ENCODE assay signal across 8 cellular contexts in the genomic region with DNA sequence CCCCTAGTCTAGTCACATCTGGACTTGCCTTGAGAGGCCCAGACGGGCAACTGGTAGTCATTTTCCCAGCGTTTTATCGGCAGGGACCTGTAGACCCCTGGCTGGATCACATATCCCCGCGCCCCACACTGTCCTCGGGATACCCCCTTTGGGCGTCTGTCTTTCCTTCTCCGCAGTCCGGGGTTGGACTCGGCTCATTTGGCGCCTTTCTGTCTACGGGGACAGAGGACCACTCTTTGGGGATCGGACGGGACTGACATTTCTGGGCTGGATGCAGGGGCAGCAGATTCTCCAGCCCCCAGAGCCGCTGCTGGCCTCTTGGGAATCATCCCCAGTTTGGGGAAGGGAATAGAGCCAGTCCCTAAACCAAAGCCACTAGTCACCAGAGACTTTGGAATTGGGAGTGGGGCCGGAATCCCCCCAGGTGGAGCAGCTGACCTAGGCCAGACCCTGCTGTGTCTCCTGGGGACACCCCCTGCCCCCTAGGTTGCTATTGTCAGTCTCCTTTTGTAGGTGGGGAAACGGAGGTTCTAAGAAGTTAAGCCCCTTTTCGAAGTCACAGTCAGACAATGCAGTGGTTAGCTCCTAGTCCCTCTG. TPM values are rescaled to one million over a fixed set of nuclear protein-coding genes. Genes with fewer than 3 reads are reported as not detected.
DNase-seq lines count a peak whose midpoint lies in the region; ATAC-seq and TF ChIP-seq lines count a peak whose summit lies in the region.

No MANE protein-coding gene starts in this region.

- CTCF ChIA-PET in Calu3 (lab: Charles Lee) = no interaction called here
- CTCF ChIA-PET in IMR-90 (lab: Yijun Ruan, JAX) = interaction anchor here (1.4 to 1.7 kb wide), 2 partner anchors 24 to 123 kb away, joined by 3 to 4 read pairs; no protein-coding TSS in a partner anchor

- peak overlapping the region; percentile 39; the same call in 1 of the 2 replicates for H3K14ac ChIP-seq in IMR-90 (replicated peaks; ENCODE audit: low read depth, low read length)

- H3K27me3 ChIP-seq in IMR-90 (ENCODE audit: control insufficient read depth, insufficient read depth, low read length) = no peaks in the 10 kb centered on the region
- no peaks in the 10 kb centered on the region for H3K27me3 ChIP-seq in mucosa of stomach (ENCODE audit: control insufficient read depth, insufficient read depth, low read length)

- no TSS peak for BruUV-seq in Calu3 (replicated peaks; lab: Mats Ljungman, UMichigan)
- no TSS peak for BruUV-seq in IMR-90 (replicated peaks; lab: Mats Ljungman, UMichigan)

- dilution Hi-C loops in IMR-90 (cut with HindIII; ENCODE audit: low sequenced_read_pairs, unreplicated experiment) = no loop called here

- no peak overlapping the region for H2AK5ac ChIP-seq in IMR-90 (ENCODE audit: low read depth, low read length)

- H3K4me2 ChIP-seq in IMR-90 (ENCODE audit: low read depth, low read length) = peak overlapping the region; percentile 84

- no peak for ATAC-seq in IMR-90 (ENCODE audit: low read depth)

- peak overlapping the region; percentile 54 for H3K27ac Mint-ChIP-seq in Calu3 (ENCODE audit: unreplicated experiment)
- no peak overlapping the region for H3K27ac Mint-ChIP-seq in chondrocyte (ENCODE audit: unreplicated experiment)

- no peaks in the 10 kb centered on the region for H4K20me1 ChIP-seq in IMR-90 (ENCODE audit: insufficient read depth, low read length)

- DNase-seq in Calu3 (no peak), IMR-90 (no peak), chondrocyte (ENCODE audit: low spot score) (peak; percentile 89), GM19238 (ENCODE audit: insufficient read length, low spot score) (no peak), SKM-1 treated with dmso at 0.1 percent for 144 hours (lab: John Stamatoyannopoulos, UW; ENCODE audit: unreplicated experiment) (no peak), glomerular visceral epithelial cell (ENCODE audit: extremely low spot score) (no peak), NCI-H510A (lab: John Stamatoyannopoulos, UW) (no peak)

- H3K4me3 ChIP-seq in IMR-90 (ENCODE audit: insufficient read depth, low read depth, low read length) (peak overlapping the region; percentile 67), mucosa of stomach (ENCODE audit: low read length) (peak overlapping the region; percentile 16)

- POLR2A ChIA-PET in IMR-90 (lab: Charles Lee; ENCODE audit: unreplicated experiment) = no interaction called here

- H3K36me3 ChIP-seq in IMR-90 (ENCODE audit: control insufficient read depth, insufficient read depth, low read length) (no peaks in the 10 kb centered on the region), mucosa of stomach (ENCODE audit: control insufficient read depth, insufficient read depth, low read length) (no peaks in the 10 kb centered on the region)

- peaks cover 21% of the 10 kb centered on the region for H3K36me3 Mint-ChIP-seq in Calu3 (ENCODE audit: insufficient read depth, unreplicated experiment)
- no peaks in the 10 kb centered on the region for H3K36me3 Mint-ChIP-seq in chondrocyte (ENCODE audit: low read depth)

- intact Hi-C loops in Calu3 (cut with micrococcal nuclease; ENCODE audit: unreplicated experiment) = no loop called here
- intact Hi-C loops in IMR-90 (cut with micrococcal nuclease) = loop anchor here (5.0 kb wide), 1 partner anchor 123 kb away; no protein-coding TSS in a partner anchor

- H2BK120ac ChIP-seq in IMR-90 (ENCODE audit: low read depth, low read length) = peak overlapping the region; percentile 10; the same call in 1 of the 2 replicates

- no peak overlapping the region for H2BK20ac ChIP-seq in IMR-90 (ENCODE audit: low read depth, low read length)

- no peak overlapping the region for H2BK15ac ChIP-seq in IMR-90 (ENCODE audit: low read depth, low read length)

- peak overlapping the region; percentile 81 for H3K4me3 Mint-ChIP-seq in Calu3 (ENCODE audit: low read depth, unreplicated experiment)
- peak overlapping the region; percentile 78 for H3K4me3 Mint-ChIP-seq in chondrocyte (ENCODE audit: unreplicated experiment)

- H2BK5ac ChIP-seq in IMR-90 (ENCODE audit: low read depth, low read length, poor library complexity, severe bottlenecking) = no peak overlapping the region

- H4K91ac ChIP-seq in IMR-90 (ENCODE audit: insufficient read depth, low read depth, low read length) = no peak overlapping the region; the same call in 1 of the 2 replicates

- WGBS in IMR-90 (ENCODE audit: extremely low coverage in 2 of 2, insufficient read length in 1 of 2), 2 experiments = 1% methylated on average over 12 of the region's 18 CpGs; no CpG with 5 or more reads in 1 of the 2 experiments

- H3K9me3 Mint-ChIP-seq in Calu3 (ENCODE audit: low read depth, unreplicated experiment) = peaks cover 4% of the 10 kb centered on the region
- peaks cover 4% of the 10 kb centered on the region for H3K9me3 Mint-ChIP-seq in chondrocyte (ENCODE audit: low read depth)

- H4K8ac ChIP-seq in IMR-90 (ENCODE audit: low read depth in 2 of 2, low read length in 2 of 2) = peak overlapping the region; percentile 19 to 51; a peak in 3 of 4 replicates

- H3K27me3 Mint-ChIP-seq in Calu3 (ENCODE audit: unreplicated experiment) = no peaks in the 10 kb centered on the region
- H3K27me3 Mint-ChIP-seq in chondrocyte (ENCODE audit: low read depth) = no peaks in the 10 kb centered on the region

- peak overlapping the region; percentile 81 for H2AK9ac ChIP-seq in IMR-90 (replicated peaks; ENCODE audit: low read depth, low read length, poor library complexity)

- in situ Hi-C loops in IMR-90 (cut with MboI; ENCODE audit: low sequenced_read_pairs) = no loop called here

- H3K9ac ChIP-seq in IMR-90 (ENCODE audit: low read depth, low read length) (peak overlapping the region; percentile 76), mucosa of stomach (ENCODE audit: low read length) (peak overlapping the region; percentile 86)

- no peak overlapping the region for H4K5ac ChIP-seq in IMR-90 (ENCODE audit: low read depth, low read length)

- H3K27ac ChIP-seq in IMR-90 (ENCODE audit: insufficient read depth, low read length) = no peak overlapping the region; the same call in 1 of the 2 replicates

- no peak for TF ChIP-seq CTCF in Calu3 (IDR thresholded peaks at IDR 0.05; ENCODE audit: unreplicated experiment)
- TF ChIP-seq CTCF in IMR-90 (conservative IDR thresholded peaks at IDR 0.05; ENCODE audit: low read depth, low read length) = no peak
- TF ChIP-seq CTCF in chondrocyte (IDR thresholded peaks at IDR 0.05) = no peak

- H3K18ac ChIP-seq in IMR-90 (ENCODE audit: low read depth, low read length) = no peak overlapping the region

- TF ChIP-seq POLR2A in IMR-90 (IDR thresholded peaks at IDR 0.05; ENCODE audit: low read depth, low read length) = no peak

- peak overlapping the region; percentile 3 for H3K56ac ChIP-seq in IMR-90 (ENCODE audit: extremely low read depth, insufficient read depth, low read length)

- peak overlapping the region; percentile 92 for H2AFZ ChIP-seq in IMR-90 (replicated peaks; ENCODE audit: low read length, poor library complexity)

- H3K4ac ChIP-seq in IMR-90 (ENCODE audit: low read depth, low read length) = no peak overlapping the region; the same call in 1 of the 2 replicates

- TF ChIP-seq RAD21 in IMR-90 (IDR thresholded peaks at IDR 0.05; ENCODE audit: low read length) = no peak

- peaks cover 11% of the 10 kb centered on the region; the same call in 1 of the 2 replicates for H3K9me1 ChIP-seq in IMR-90 (ENCODE audit: insufficient read depth, low read length)

- H3K9me3 ChIP-seq in IMR-90 (ENCODE audit: control insufficient read depth, insufficient read depth, low read length) (no peaks in the 10 kb centered on the region), mucosa of stomach (ENCODE audit: control insufficient read depth, low read length) (no peaks in the 10 kb centered on the region)

- peaks cover 19 to 41% of the 10 kb centered on the region in 2 experiments for H3K79me1 ChIP-seq in IMR-90 (ENCODE audit: low read depth in 1 of 2, low read length in 2 of 2)

- H3K4me1 Mint-ChIP-seq in Calu3 (ENCODE audit: low read depth, unreplicated experiment) (peaks cover 33% of the 10 kb centered on the region), chondrocyte (ENCODE audit: low read depth) (peaks cover 24% of the 10 kb centered on the region)

- H3K23ac ChIP-seq in IMR-90 (ENCODE audit: low read depth, low read length) = peak overlapping the region; percentile 80; the same call in 1 of the 2 replicates

- peaks cover 8% of the 10 kb centered on the region; the same call in 1 of the 2 replicates for H3K4me1 ChIP-seq in IMR-90 (ENCODE audit: control insufficient read depth, insufficient read depth, low read length)
- H3K4me1 ChIP-seq in mucosa of stomach (ENCODE audit: control insufficient read depth, insufficient read depth, low read length) = peaks cover 7% of the 10 kb centered on the region

TF ChIP-seq in IMR-90, 13 proteins besides CTCF, POLR2A, EP300 and RAD21:
- TF ChIP-seq SMC3 (IDR thresholded peaks at IDR 0.05; ENCODE audit: low read depth, low read length) (no peak), RFX5 (IDR thresholded peaks at IDR 0.05; ENCODE audit: low read depth, low read length) (no peak), CEBPB (IDR thresholded peaks at IDR 0.05; ENCODE audit: low read depth, low read length) (no peak), MAFK (IDR thresholded peaks at IDR 0.05; ENCODE audit: low read depth, low read length) (no peak), BHLHE40 (IDR thresholded peaks at IDR 0.05; ENCODE audit: low read depth, low read length) (no peak), CHD1 (IDR thresholded peaks at IDR 0.05; ENCODE audit: low read depth, low read length) (no peak)
- TF ChIP-seq, protein P1, sequence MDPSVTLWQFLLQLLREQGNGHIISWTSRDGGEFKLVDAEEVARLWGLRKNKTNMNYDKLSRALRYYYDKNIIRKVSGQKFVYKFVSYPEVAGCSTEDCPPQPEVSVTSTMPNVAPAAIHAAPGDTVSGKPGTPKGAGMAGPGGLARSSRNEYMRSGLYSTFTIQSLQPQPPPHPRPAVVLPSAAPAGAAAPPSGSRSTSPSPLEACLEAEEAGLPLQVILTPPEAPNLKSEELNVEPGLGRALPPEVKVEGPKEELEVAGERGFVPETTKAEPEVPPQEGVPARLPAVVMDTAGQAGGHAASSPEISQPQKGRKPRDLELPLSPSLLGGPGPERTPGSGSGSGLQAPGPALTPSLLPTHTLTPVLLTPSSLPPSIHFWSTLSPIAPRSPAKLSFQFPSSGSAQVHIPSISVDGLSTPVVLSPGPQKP (IDR thresholded peaks at IDR 0.05; ENCODE audit: borderline replicate concordance, low read depth, low read length) = no peak

RNA-seq across cellular contexts. Expression of gene FAM110A, which starts 0.7 kb away (rescaled TPM):
- total RNA-seq in Calu3 (2022) (14.5 and 14.9 TPM in 2 replicates), IMR-90 (2012; rRNA removed) (0.36 and 0.56 TPM in 2 replicates), chondrocyte (2.0 to 2.6 TPM (median 2.4 TPM) in 3 replicates)
- 3.6 and 4.7 TPM in 2 replicates for polyA plus RNA-seq in IMR-90 (2012; rRNA removed)
- 6.2 and 6.9 TPM in 2 replicates for polyA plus RNA-seq in IMR-90 (2012; cell fraction: cytosol; rRNA removed)
- 7.7 and 12.4 TPM in 2 replicates for polyA plus RNA-seq in IMR-90 (2012; cell fraction: nucleus; rRNA removed; ENCODE audit: low replicate concordance)
